Comparison of ENCODE assay signal across 17 cellular contexts in genomic region chr22:38549106-38549884, GRCh38. TPM values are rescaled to one million over a fixed set of nuclear protein-coding genes. Genes with fewer than 3 reads are reported as not detected.
A peak's percentile ranks its signal among the peaks of the same experiment; 100 is the strongest.
DNase-seq lines count a peak whose midpoint lies in the region; ATAC-seq, FAIRE-seq and TF ChIP-seq lines count a peak whose summit lies in the region.
"Had no signal": no experiment of that assay in that cellular context is flagged by ENCODE, and none has a peak within 500 bp of the region (broad histone marks: within the 10 kb centered on the region; RNA-seq: fewer than 3 reads in every experiment).

No MANE protein-coding gene starts in this region.

- in situ Hi-C loops in GM23248 (cut with MboI) = no loop called here

- H3K27me3 ChIP-seq in astrocyte (ENCODE audit: insufficient read depth, low read length) (no peaks in the 10 kb centered on the region), heart right ventricle (peaks cover 0 to 75% (median 0%) of the 10 kb centered on the region in 7 donors), GM23248 (replicated peaks; ENCODE audit: insufficient read depth) (no peaks in the 10 kb centered on the region)
- H3K27me3 ChIP-seq: brain microvascular endothelial cell had no signal

- H3K4me2 ChIP-seq in astrocyte (ENCODE audit: low read length) = no peak overlapping the region
- H3K4me2 ChIP-seq in GM23248 (ENCODE audit: unreplicated experiment) = no peak overlapping the region

- TF ChIP-seq CTCF in Calu3 (IDR thresholded peaks at IDR 0.05; ENCODE audit: unreplicated experiment) (no peak), astrocyte (IDR thresholded peaks at IDR 0.05; ENCODE audit: insufficient read depth, low read depth, low read length) (no peak), nephron (IDR thresholded peaks at IDR 0.05; ENCODE audit: unreplicated experiment in 3 of 3) (no peak), heart right ventricle (IDR thresholded peaks at IDR 0.05) (no peak)

- no peaks in the 10 kb centered on the region for H3K4me1 ChIP-seq in astrocyte (ENCODE audit: insufficient read depth, low read length)
- peaks cover 0 to 10% (median 0%) of the 10 kb centered on the region in 9 donors for H3K4me1 ChIP-seq in heart right ventricle
- H3K4me1 ChIP-seq in GM23248 (ENCODE audit: insufficient read depth) = 0 out of 2 replicates have a peak, but pooled peaks cover 3% of the 10 kb centered on the region

- H4K20me1 ChIP-seq in astrocyte (ENCODE audit: insufficient read depth, low read length) (no peaks in the 10 kb centered on the region), GM23248 (ENCODE audit: insufficient read depth) (no peaks in the 10 kb centered on the region)

- H3K36me3 ChIP-seq in astrocyte (ENCODE audit: insufficient read depth, low read length) (no peaks in the 10 kb centered on the region), heart right ventricle (no peaks in the 10 kb centered on the region), GM23248 (ENCODE audit: low read depth) (no peaks in the 10 kb centered on the region)
- H3K36me3 ChIP-seq: brain microvascular endothelial cell, thoracic aorta had no signal

- H3K27me3 Mint-ChIP-seq in Calu3 (ENCODE audit: unreplicated experiment) (no peaks in the 10 kb centered on the region), astrocyte (ENCODE audit: low read depth, unreplicated experiment) (no peaks in the 10 kb centered on the region), nephron (ENCODE audit: low read depth) (no peaks in the 10 kb centered on the region)
- H3K27me3 Mint-ChIP-seq: IgD-negative memory B cell had no signal

- peak overlapping the region; percentile 25 for H3K27ac Mint-ChIP-seq in Calu3 (ENCODE audit: unreplicated experiment)
- peak overlapping the region; percentile 20 for H3K27ac Mint-ChIP-seq in astrocyte (ENCODE audit: unreplicated experiment)
- peak overlapping the region in 2 of 3 experiments; percentile 35 to 81 for H3K27ac Mint-ChIP-seq in nephron

- WGBS in heart right ventricle, 2 donors = 93 to 94% methylated on average over 7 of the region's 7 CpGs
- 89 to 93% methylated on average over 7 of the region's 7 CpGs for WGBS in GM23248 (ENCODE audit: low coverage in 1 of 2, low lambda C conversion rate in 2 of 2, missing lambda C conversion rate in 2 of 2), 2 experiments

- H3K27ac ChIP-seq in astrocyte (ENCODE audit: low read depth, low read length) (no peak overlapping the region), heart right ventricle (no peak overlapping the region), GM23248 (no peak overlapping the region)
- H3K27ac ChIP-seq: brain microvascular endothelial cell, thoracic aorta had no signal

- H3K9me3 Mint-ChIP-seq in Calu3 (ENCODE audit: low read depth, unreplicated experiment) (peaks cover 1% of the 10 kb centered on the region), astrocyte (ENCODE audit: unreplicated experiment) (peaks cover under 1% of the 10 kb centered on the region), nephron (peaks cover 4% of the 10 kb centered on the region)

- CTCF ChIA-PET in Calu3 (lab: Charles Lee) = no interaction called here

- no peaks in the 10 kb centered on the region for H3K9me2 ChIP-seq in GM23248 (ENCODE audit: insufficient read depth)

- BruUV-seq in Calu3 (replicated peaks; lab: Mats Ljungman, UMichigan) = no TSS peak

- no peaks in the 10 kb centered on the region for H3K79me2 ChIP-seq in astrocyte (ENCODE audit: insufficient read depth, low read length)
- H3K79me2 ChIP-seq in GM23248 (ENCODE audit: insufficient read depth) = no peaks in the 10 kb centered on the region

- H3F3A ChIP-seq in GM23248 (ENCODE audit: insufficient read depth) = no peaks in the 10 kb centered on the region

- H3K9me3 ChIP-seq in astrocyte (ENCODE audit: insufficient read depth, low read depth, low read length) (no peaks in the 10 kb centered on the region), heart right ventricle (peaks cover 0 to 3% (median 0%) of the 10 kb centered on the region in 11 donors), GM23248 (ENCODE audit: low read depth) (no peaks in the 10 kb centered on the region)

- no peak for FAIRE-seq in astrocyte (lab: Jason Lieb, UNC)

- H3K4me3 ChIP-seq in astrocyte (ENCODE audit: insufficient read depth, low read depth, low read length) (no peak overlapping the region), heart right ventricle (no peak overlapping the region), GM23248 (no peak overlapping the region)
- H3K4me3 ChIP-seq: thoracic aorta had no signal

- no peak overlapping the region for H3K4me3 Mint-ChIP-seq in Calu3 (ENCODE audit: low read depth, unreplicated experiment)
- H3K4me3 Mint-ChIP-seq in astrocyte (ENCODE audit: unreplicated experiment) = no peak overlapping the region
- H3K4me3 Mint-ChIP-seq in nephron = no peak overlapping the region
- H3K4me3 Mint-ChIP-seq: neural crest cell had no signal

- peak; percentile 42 for DNase-seq in Calu3
- peak; percentile 94 for DNase-seq in MV-4-11 (lab: John Stamatoyannopoulos, UW)
- DNase-seq in astrocyte (ENCODE audit: low read depth) = no peak
- no peak for DNase-seq in heart right ventricle
- no peak for DNase-seq in EL
- DNase-seq in GM23248 = no peak
- DNase-seq: brain microvascular endothelial cell; hypothalamus; NCI-H446 treated with DMSO at 0.1 percent for 48 hours; right cardiac atrium; stimulated activated CD4-positive, alpha-beta T cell treated with anti-CD3 and anti-CD28 coated beads, Interleukin-2, amount 100 ng/mL, for 24 hours had no signal

- H2AFZ ChIP-seq in astrocyte (ENCODE audit: low read depth, low read length) = no peak overlapping the region
- H2AFZ ChIP-seq in GM23248 = no peak overlapping the region

- ATAC-seq in GM18517 (IDR thresholded peaks at IDR 0.05; ENCODE audit: unreplicated experiment) = no peak
- no peak for ATAC-seq in heart right ventricle
- ATAC-seq: Panc1, right cardiac atrium had no signal

- H3K4me1 Mint-ChIP-seq in Calu3 (ENCODE audit: low read depth, unreplicated experiment) (peaks cover 9% of the 10 kb centered on the region), astrocyte (ENCODE audit: low read depth, unreplicated experiment) (no peaks in the 10 kb centered on the region), nephron (peaks cover 5% of the 10 kb centered on the region)
- H3K4me1 Mint-ChIP-seq: neural crest cell had no signal

- no peaks in the 10 kb centered on the region for H3K36me3 Mint-ChIP-seq in Calu3 (ENCODE audit: insufficient read depth, unreplicated experiment)
- no peaks in the 10 kb centered on the region for H3K36me3 Mint-ChIP-seq in astrocyte (ENCODE audit: low read depth, unreplicated experiment)
- H3K36me3 Mint-ChIP-seq in nephron (ENCODE audit: low read depth) = peaks cover under 1% of the 10 kb centered on the region

- H3K9ac ChIP-seq in astrocyte (ENCODE audit: low read length) (no peak overlapping the region), GM23248 (no peak overlapping the region)

- intact Hi-C loops in Calu3 (cut with micrococcal nuclease; ENCODE audit: unreplicated experiment) (no loop called here), heart right ventricle (cut with DNase I) (no loop called here)

RNA-seq across cellular contexts. Expression of gene DMC1, which starts 20.7 kb away (rescaled TPM):
- 4.1 and 4.4 TPM in 2 replicates for total RNA-seq in Calu3 (2022)
- total RNA-seq in astrocyte = 0.11 TPM in 1 of 2 replicates, not detected in the other
- total RNA-seq in heart right ventricle = 1 to 10 TPM in 8 of 10 donors, under 1 TPM in 2; 0.40 to 3.2 (median 1.4) TPM
- under 1 TPM; 0.12 to 0.15 TPM for polyA plus RNA-seq in heart right ventricle
- total RNA-seq in GM23248 (2014; rRNA removed; shearing (Covaris generic)) = 3.7 and 11.8 TPM in 2 replicates
- polyA plus RNA-seq in GM23248 (2016; fragmentation: Nextera tagmentation; extraction: Ambion mirVana) = 1.4 and 2.7 TPM in 2 replicates
- polyA plus RNA-seq: IgD-negative memory B cell had no signal

RNA-seq across cellular contexts. Expression of gene DDX17, which starts 43.2 kb away (rescaled TPM):
- 342 and 344 TPM in 2 replicates for total RNA-seq in Calu3 (2022)
- 258 TPM in 2 replicates for total RNA-seq in astrocyte
- total RNA-seq in heart right ventricle = 100 to 1,000 TPM; 156 to 236 (median 169) TPM
- 100 to 1,000 TPM in 1 of 2 donors, 10 to 100 TPM in 1; 76.2 to 241 TPM for polyA plus RNA-seq in heart right ventricle
- 312 and 370 TPM in 2 replicates for total RNA-seq in GM23248 (2014; rRNA removed; shearing (Covaris generic))
- polyA plus RNA-seq in GM23248 (2016; fragmentation: Nextera tagmentation; extraction: Ambion mirVana) = 28.5 and 30.1 TPM in 2 replicates

Comparison
In these comparisons a context has a peak if more than half of its experiments do, and no peak if none do; other contexts are left out.
1. DNase-seq: peak in Calu3 (single experiment) and MV-4-11 (single experiment); none in astrocyte (single experiment), heart right ventricle (0 of 2), EL (single experiment) and GM23248 (single experiment).
2. Peak in every context shown above with its lines, with median percentiles within 50 percentile points of each other: H3K27ac Mint-ChIP-seq.